In the genomic region with DNA sequence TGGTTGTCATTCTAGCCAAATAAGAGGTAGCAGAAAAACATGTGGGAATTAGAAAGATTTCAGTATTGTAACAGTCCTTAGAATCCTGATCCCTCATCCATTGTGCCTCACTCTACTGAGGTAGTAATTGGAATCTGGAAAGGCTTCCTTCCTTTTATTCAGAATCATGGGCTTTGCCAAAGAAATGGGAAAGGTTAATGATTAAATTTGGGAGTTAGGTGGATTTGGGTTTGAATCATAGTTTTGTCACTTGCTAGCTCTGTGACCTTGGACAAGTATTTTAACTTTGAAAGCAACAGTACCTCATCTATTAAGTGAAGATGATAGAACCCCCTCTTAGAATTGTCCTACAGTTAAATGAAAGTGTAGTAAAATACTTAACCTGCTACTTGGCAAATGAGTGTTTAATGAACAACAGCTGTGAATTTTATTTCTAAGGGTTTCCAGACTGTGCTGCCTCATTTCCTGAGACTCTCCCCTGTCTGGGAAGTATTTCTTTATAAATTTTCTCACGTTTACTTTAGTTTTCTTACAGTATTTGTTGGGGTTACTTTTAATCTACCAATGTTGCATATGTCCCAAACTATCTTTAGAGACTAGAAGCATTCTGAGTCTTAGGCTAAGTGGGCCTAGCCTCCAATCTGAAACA, we compare ENCODE assay signal across 22 cellular contexts.
"Had no signal": no experiment of that assay in that cellular context is flagged by ENCODE, and none has a peak within 500 bp of the region (broad histone marks: within the 10 kb centered on the region; RNA-seq: fewer than 3 reads in every experiment).

No MANE protein-coding gene starts in this region.

- H3K27ac Mint-ChIP-seq: activated CD4-positive, alpha-beta memory T cell treated with anti-CD3 and anti-CD28 coated beads for 36 hours; activated CD4-positive, alpha-beta T cell treated with anti-CD3 and anti-CD28 coated beads for 36 hours; activated CD8-positive, alpha-beta memory T cell treated with anti-CD3 and anti-CD28 coated beads, Interleukin-2, amount 10 ng/mL, durations not matched to agents 7 days and 5 days; activated naive CD8-positive, alpha-beta T cell treated with anti-CD3 and anti-CD28 coated beads, Interleukin-2, amount 10 ng/mL, durations not matched to agents 7 days and 5 days; activated T-helper 2 cell treated with anti-CD3 and anti-CD28 coated beads, Interferon-gamma antibody, Interleukin-2, Interleukin-4, amounts not matched to agents 10 μg/mL and 5 μg/mL and 100 μg/mL, durations not matched to agents 14 hours and 24 hours and 36 hours; brain; naive thymus-derived CD4-positive, alpha-beta T cell; stimulated activated memory B cell treated with anti-CD40 and anti-IgM and Interleukin-4, amounts not matched to agents 10 μg/mL and 1 μg/mL and 100 μg/mL, for 72 hours; T-cell; type B pancreatic cell; WTC11 had no signal

- H3K9me3 Mint-ChIP-seq: activated CD4-positive, alpha-beta memory T cell treated with anti-CD3 and anti-CD28 coated beads for 36 hours; activated naive CD8-positive, alpha-beta T cell treated with anti-CD3 and anti-CD28 coated beads, Interleukin-2, amount 10 ng/mL, durations not matched to agents 7 days and 5 days; activated T-helper 2 cell treated with anti-CD3 and anti-CD28 coated beads, Interferon-gamma antibody, Interleukin-2, Interleukin-4, amounts not matched to agents 10 μg/mL and 5 μg/mL and 100 μg/mL, durations not matched to agents 14 hours and 24 hours and 36 hours; brain; naive thymus-derived CD4-positive, alpha-beta T cell; stimulated activated memory B cell treated with anti-CD40 and anti-IgM and Interleukin-4, amounts not matched to agents 10 μg/mL and 1 μg/mL and 100 μg/mL, for 72 hours; T-cell; type B pancreatic cell; WTC11 had no signal

- H3K4me3 ChIP-seq: colonic mucosa, pancreas, smooth muscle cell, testis had no signal

- H3K27ac ChIP-seq: colonic mucosa, pancreas, testis had no signal

- FAIRE-seq: pancreas had no signal

- H3K9me3 ChIP-seq: colonic mucosa, pancreas, testis had no signal

- H3K4me1 ChIP-seq: colonic mucosa, pancreas, testis had no signal

- H3K4me1 Mint-ChIP-seq: activated CD4-positive, alpha-beta T cell treated with anti-CD3 and anti-CD28 coated beads for 36 hours; activated CD8-positive, alpha-beta memory T cell treated with anti-CD3 and anti-CD28 coated beads, Interleukin-2, amount 10 ng/mL, durations not matched to agents 7 days and 5 days; activated naive CD8-positive, alpha-beta T cell treated with anti-CD3 and anti-CD28 coated beads, Interleukin-2, amount 10 ng/mL, durations not matched to agents 7 days and 5 days; brain; naive thymus-derived CD4-positive, alpha-beta T cell; stimulated activated memory B cell treated with anti-CD40 and anti-IgM and Interleukin-4, amounts not matched to agents 10 μg/mL and 1 μg/mL and 100 μg/mL, for 72 hours; T-cell; WTC11 had no signal

- DNase-seq: activated CD4-positive, alpha-beta memory T cell treated with anti-CD3 and anti-CD28 coated beads for 36 hours; activated CD4-positive, alpha-beta T cell treated with anti-CD3 and anti-CD28 coated beads for 36 hours; activated CD8-positive, alpha-beta memory T cell treated with anti-CD3 and anti-CD28 coated beads, Interleukin-2, amount 10 ng/mL, durations not matched to agents 7 days and 5 days; activated naive CD4-positive, alpha-beta T cell treated with Interleukin-2 at 50 U/mL for 16 hours; activated naive CD8-positive, alpha-beta T cell treated with anti-CD3 and anti-CD28 coated beads, Interleukin-2, amount 10 ng/mL, durations not matched to agents 7 days and 5 days; amygdala; central memory CD4-positive, alpha-beta T cell; colonic mucosa; mesendoderm; naive thymus-derived CD4-positive, alpha-beta T cell; pancreas; stimulated activated CD4-positive, alpha-beta T cell treated with anti-CD3 and anti-CD28 coated beads, Interleukin-4, amount 100 ng/mL, for 4 hours; T-cell; testis had no signal

- ATAC-seq: activated CD4-positive, alpha-beta T cell treated with anti-CD3 and anti-CD28 coated beads for 36 hours; activated CD8-positive, alpha-beta memory T cell treated with anti-CD3 and anti-CD28 coated beads, Interleukin-2, amount 10 ng/mL, durations not matched to agents 7 days and 5 days; esophagus mucosa; naive thymus-derived CD4-positive, alpha-beta T cell; pancreas; sciatic nerve; stimulated activated memory B cell treated with anti-CD40 and anti-IgM and Interleukin-4, amounts not matched to agents 10 μg/mL and 1 μg/mL and 100 μg/mL, for 72 hours; T-cell; WTC11 had no signal

- H3K4me3 Mint-ChIP-seq: activated CD4-positive, alpha-beta memory T cell treated with anti-CD3 and anti-CD28 coated beads for 36 hours; activated CD4-positive, alpha-beta T cell treated with anti-CD3 and anti-CD28 coated beads for 36 hours; activated CD8-positive, alpha-beta memory T cell treated with anti-CD3 and anti-CD28 coated beads, Interleukin-2, amount 10 ng/mL, durations not matched to agents 7 days and 5 days; activated naive CD8-positive, alpha-beta T cell treated with anti-CD3 and anti-CD28 coated beads, Interleukin-2, amount 10 ng/mL, durations not matched to agents 7 days and 5 days; brain; naive thymus-derived CD4-positive, alpha-beta T cell; stimulated activated memory B cell treated with anti-CD40 and anti-IgM and Interleukin-4, amounts not matched to agents 10 μg/mL and 1 μg/mL and 100 μg/mL, for 72 hours; T-cell; type B pancreatic cell; WTC11 had no signal

- H3K27me3 Mint-ChIP-seq: activated CD4-positive, alpha-beta memory T cell treated with anti-CD3 and anti-CD28 coated beads for 36 hours; activated CD4-positive, alpha-beta T cell treated with anti-CD3 and anti-CD28 coated beads for 36 hours; activated CD8-positive, alpha-beta memory T cell treated with anti-CD3 and anti-CD28 coated beads, Interleukin-2, amount 10 ng/mL, durations not matched to agents 7 days and 5 days; activated naive CD8-positive, alpha-beta T cell treated with anti-CD3 and anti-CD28 coated beads, Interleukin-2, amount 10 ng/mL, durations not matched to agents 7 days and 5 days; brain; naive thymus-derived CD4-positive, alpha-beta T cell; stimulated activated memory B cell treated with anti-CD40 and anti-IgM and Interleukin-4, amounts not matched to agents 10 μg/mL and 1 μg/mL and 100 μg/mL, for 72 hours; T-cell; type B pancreatic cell had no signal

- H3K4me2 ChIP-seq: smooth muscle cell had no signal
